In genomic region chr19:8240274-8241229, GRCh38 we compare ENCODE assay signal across 1 cellular context.
TF ChIP-seq lines count a peak whose summit lies in the region.

No MANE protein-coding gene starts in this region.

TF ChIP-seq in HEK293, 187 proteins besides CTCF, POLR2A, EP300 and RAD21 (continued from another document and continues in another):
- no peak for TF ChIP-seq PRDM2 (tag by site-specific recombination; IDR thresholded peaks at IDR 0.05; ENCODE audit: borderline replicate concordance)
- no peak; the same call in none of the 2 replicates for TF ChIP-seq ZNF18 (tag by site-specific recombination; IDR thresholded peaks at IDR 0.05)
- 0 out of 2 replicates have a peak, but pooled peaks have one; percentile 22 for TF ChIP-seq ZNF184 (tag by site-specific recombination; IDR thresholded peaks at IDR 0.05)
- peak; percentile 93 for TF ChIP-seq ZSCAN23 (tag by site-specific recombination; IDR thresholded peaks at IDR 0.05)
- peak; percentile 51; the same call in 1 of the 2 replicates for TF ChIP-seq ZSCAN16 (tag by site-specific recombination; IDR thresholded peaks at IDR 0.05)
- peak; percentile 70; the same call in 1 of the 2 replicates for TF ChIP-seq KLF7 (tag by site-specific recombination; IDR thresholded peaks at IDR 0.05; ENCODE audit: borderline replicate concordance)
- TF ChIP-seq ZNF148 (tag by site-specific recombination; IDR thresholded peaks at IDR 0.05; ENCODE audit: borderline replicate concordance), result peak; percentile 78; the same call in 1 of the 2 replicates
- TF ChIP-seq ZNF692 (tag by site-specific recombination; IDR thresholded peaks at IDR 0.05), result peak; percentile 95
- peak; percentile 99 for TF ChIP-seq ZFHX2 (tag by site-specific recombination; conservative IDR thresholded peaks at IDR 0.05)
- peak; percentile 58; the same call in 1 of the 2 replicates for TF ChIP-seq ZNF169 (tag by site-specific recombination; IDR thresholded peaks at IDR 0.05)
- peak; percentile 94 for TF ChIP-seq HIC1 (tag by site-specific recombination; IDR thresholded peaks at IDR 0.05)
- TF ChIP-seq KLF1 (tag by site-specific recombination; IDR thresholded peaks at IDR 0.05), result peak; percentile 95
- TF ChIP-seq ZNF366 (tag by site-specific recombination; conservative IDR thresholded peaks at IDR 0.05), result peak; percentile 86
- TF ChIP-seq ZNF221 (tag by site-specific recombination; IDR thresholded peaks at IDR 0.05; ENCODE audit: borderline replicate concordance), result no peak
- TF ChIP-seq ZNF561 (tag by site-specific recombination; IDR thresholded peaks at IDR 0.05; ENCODE audit: borderline replicate concordance), result peak; percentile 49; the same call in 1 of the 2 replicates
- TF ChIP-seq SP7 (tag by site-specific recombination; IDR thresholded peaks at IDR 0.05), result peak; percentile 96
- TF ChIP-seq ZNF645 (tag by site-specific recombination; IDR thresholded peaks at IDR 0.05), result 0 out of 2 replicates have a peak, but pooled peaks have one; percentile 56
- TF ChIP-seq ZNF398 (tag by site-specific recombination; IDR thresholded peaks at IDR 0.05), result peak; percentile 98
- peak; percentile 39 for TF ChIP-seq ZNF623 (tag by site-specific recombination; IDR thresholded peaks at IDR 0.05)
- TF ChIP-seq ZBTB26 (tag by site-specific recombination; optimal IDR thresholded peaks at IDR 0.05), result peak; percentile 43
- peak; percentile 85; the same call in 1 of the 2 replicates for TF ChIP-seq ZNF416 (tag by site-specific recombination; IDR thresholded peaks at IDR 0.05)
- TF ChIP-seq ZNF518A (tag by site-specific recombination; conservative IDR thresholded peaks at IDR 0.05; ENCODE audit: low read depth), result no peak
- peak; percentile 51; the same call in 1 of the 2 replicates for TF ChIP-seq ZNF610 (tag by site-specific recombination; IDR thresholded peaks at IDR 0.05; ENCODE audit: borderline replicate concordance)
- no peak for TF ChIP-seq ZSCAN30 (tag by site-specific recombination; IDR thresholded peaks at IDR 0.05)
- 0 out of 2 replicates have a peak, but pooled peaks have one; percentile 17 for TF ChIP-seq ZNF488 (tag by site-specific recombination; IDR thresholded peaks at IDR 0.05)
